In the genomic region with DNA sequence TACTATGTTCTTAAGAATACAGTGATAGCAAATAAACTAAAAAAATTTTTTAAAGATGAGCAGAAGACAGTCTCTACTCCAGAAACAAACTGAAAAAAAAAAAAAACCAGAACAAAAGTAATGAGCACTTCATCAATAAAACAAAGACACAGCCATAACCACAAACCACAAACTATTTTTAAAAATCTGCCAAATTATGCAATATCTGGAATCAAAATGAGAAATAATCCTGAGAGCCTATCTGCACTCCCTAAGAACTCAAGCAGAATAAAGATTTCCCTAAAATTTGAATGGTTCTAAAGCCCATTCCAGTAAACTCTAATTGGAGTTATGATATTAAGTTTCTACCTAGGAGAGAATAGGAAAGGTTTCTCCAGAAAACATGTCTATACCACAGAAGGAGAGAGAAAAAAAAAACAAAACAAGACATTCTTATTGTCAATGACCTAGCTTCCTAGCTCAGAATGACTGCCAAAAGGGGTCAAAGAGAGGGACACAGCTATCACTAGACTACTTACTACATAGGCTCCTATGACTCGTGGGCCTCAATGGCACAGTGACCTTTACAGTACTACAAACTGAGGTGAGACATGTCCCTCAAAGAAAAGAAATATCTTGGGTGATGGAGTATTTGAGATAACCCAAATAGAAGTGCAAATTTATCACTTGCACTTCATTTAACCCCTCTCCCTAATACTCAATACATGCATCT, we compare ENCODE assay signal across 14 cellular contexts.
DNase-seq lines count a peak whose midpoint lies in the region; TF ChIP-seq lines count a peak whose summit lies in the region.
"Had no signal": no experiment of that assay in that cellular context is flagged by ENCODE, and none has a peak within 500 bp of the region (broad histone marks: within the 10 kb centered on the region; RNA-seq: fewer than 3 reads in every experiment).

No MANE protein-coding gene starts in this region.

- H3K4me1 ChIP-seq in fibroblast of lung (ENCODE audit: control insufficient read depth, extremely low read depth, insufficient read depth, low read length): no peaks in the 10 kb centered on the region
- H3K4me1 ChIP-seq: BE2C had no signal

- H3K36me3 Mint-ChIP-seq in chondrocyte (ENCODE audit: low read depth): peaks cover 24% of the 10 kb centered on the region

- no peak overlapping the region for H3K27ac ChIP-seq in fibroblast of lung (ENCODE audit: insufficient read depth, low read length)
- no peak overlapping the region for H3K27ac ChIP-seq in coronary artery

- peaks cover 2% of the 10 kb centered on the region for H3K4me1 Mint-ChIP-seq in chondrocyte (ENCODE audit: low read depth)

- H3K27me3 Mint-ChIP-seq in chondrocyte (ENCODE audit: low read depth): no peaks in the 10 kb centered on the region

- H3K36me3 ChIP-seq in fibroblast of lung (ENCODE audit: control insufficient read depth, insufficient read depth, low read length): no peaks in the 10 kb centered on the region
- H3K36me3 ChIP-seq: BE2C had no signal

- no peak overlapping the region for H3K4me3 ChIP-seq in fibroblast of lung (replicated peaks in 1 of 4; ENCODE audit: control extremely low read depth in 1 of 4, insufficient read depth in 1 of 4, low read depth in 3 of 4, low read length in 4 of 4)
- no peak overlapping the region for H3K4me3 ChIP-seq in coronary artery

- no peak overlapping the region for H3K9ac ChIP-seq in fibroblast of lung (ENCODE audit: insufficient read depth, low read length)

- H3K4me2 ChIP-seq in fibroblast of lung (ENCODE audit: extremely low read depth, insufficient read depth, low read length): no peak overlapping the region

- no peaks in the 10 kb centered on the region for H4K20me1 ChIP-seq in fibroblast of lung (ENCODE audit: control insufficient read depth, extremely low read depth, insufficient read depth, low read length)

- H3K4me3 Mint-ChIP-seq in chondrocyte (ENCODE audit: unreplicated experiment): no peak overlapping the region

- DNase-seq in AG08395 (ENCODE audit: low spot score): peak; percentile 62
- peak; percentile 38 for DNase-seq in GM04504 (ENCODE audit: low read depth)
- DNase-seq in RPMI7951 (ENCODE audit: low read depth): peak; percentile 7
- peak; percentile 64 to 84 for DNase-seq in fibroblast of lung (ENCODE audit: low read depth in 2 of 2)
- no peak for DNase-seq in NCI-H1436 (lab: John Stamatoyannopoulos, UW)
- DNase-seq in coronary artery (ENCODE audit: low spot score): no peak
- DNase-seq in erythroblast (lab: John Stamatoyannopoulos, UW): no peak
- DNase-seq in chondrocyte (ENCODE audit: low spot score): no peak
- DNase-seq: activated CD4-positive, alpha-beta T cell treated with anti-CD3 and anti-CD28 coated beads for 1 hour; activated gamma-delta T cell treated with Interleukin-2 at 50 U/mL for 16 hours; BE2C; dermis blood vessel endothelial cell; retina; stimulated activated CD4-positive, alpha-beta T cell treated with anti-CD3 and anti-CD28 coated beads, Interleukin-4, amount 100 ng/mL, for 24 hours had no signal

- no peak overlapping the region for H2AFZ ChIP-seq in fibroblast of lung (ENCODE audit: low read length)

- H3K9me3 ChIP-seq in fibroblast of lung (ENCODE audit: control insufficient read depth, insufficient read depth, low read depth, low read length): no peaks in the 10 kb centered on the region
- H3K9me3 ChIP-seq: BE2C had no signal

- no peaks in the 10 kb centered on the region for H3K79me2 ChIP-seq in fibroblast of lung (ENCODE audit: control insufficient read depth, insufficient read depth, low read length)

- TF ChIP-seq CTCF in fibroblast of lung (conservative IDR thresholded peaks at IDR 0.05 in 1 of 2, IDR thresholded peaks at IDR 0.05 in 1 of 2; ENCODE audit: low read depth in 1 of 2, low read length in 2 of 2) (no peak), coronary artery (IDR thresholded peaks at IDR 0.05) (no peak), chondrocyte (IDR thresholded peaks at IDR 0.05) (no peak)

- H3K27ac Mint-ChIP-seq in chondrocyte (ENCODE audit: unreplicated experiment): no peak overlapping the region

- H3K27me3 ChIP-seq in fibroblast of lung (ENCODE audit: control insufficient read depth, insufficient read depth, low read length): no peaks in the 10 kb centered on the region
- H3K27me3 ChIP-seq: BE2C had no signal

- peaks cover 34% of the 10 kb centered on the region for H3K9me3 Mint-ChIP-seq in chondrocyte (ENCODE audit: low read depth)

- TF ChIP-seq POLR2A in erythroblast (IDR thresholded peaks at IDR 0.05; ENCODE audit: low read length): no peak

Comparison
In these comparisons a context has a peak if more than half of its experiments do, and no peak if none do; other contexts are left out.
1. DNase-seq: peak in AG08395 (single experiment), GM04504 (single experiment), RPMI7951 (single experiment) and fibroblast of lung (2 of 2); none in NCI-H1436 (single experiment), coronary artery (single experiment), erythroblast (0 of 2) and chondrocyte (single experiment).